ENCODE assay signal across 10 cellular contexts in genomic region chr12:32549675-32550079, GRCh38.
DNase-seq lines count a peak whose midpoint lies in the region; ATAC-seq and TF ChIP-seq lines count a peak whose summit lies in the region.
"Had no signal": no experiment of that assay in that cellular context is flagged by ENCODE, and none has a peak within 500 bp of the region (broad histone marks: within the 10 kb centered on the region; RNA-seq: fewer than 3 reads in every experiment).

No MANE protein-coding gene starts in this region.

- intact Hi-C loops in activated B cell treated with CpG ODN at 0.5 μM for 24 hours (cut with micrococcal nuclease) = loop anchor here (10.0 kb wide), 1 partner anchor 895 kb away; the partner anchor contains the start of gene ETFBKMT
- intact Hi-C loops in head of caudate nucleus (cut with DNase I) = loop anchor here (10.0 kb wide), 1 partner anchor 95 kb away; no protein-coding TSS in a partner anchor

- in situ Hi-C loops in ACHN (cut with HindIII; ENCODE audit: low pct_ligation_motif_present, low pct_unique_long_range_greater_than_20kb, low sequenced_read_pairs) = no loop called here

- H3K4me3 Mint-ChIP-seq in activated B cell treated with CpG ODN at 0.5 μM for 24 hours = no peak overlapping the region
- peak overlapping the region; percentile 54 for H3K4me3 Mint-ChIP-seq in osteocyte (ENCODE audit: unreplicated experiment)

- CTCF ChIA-PET in activated B cell treated with CpG ODN at 0.5 μM for 24 hours (lab: Charles Lee) = interaction anchor here (1.1 kb wide), 1 partner anchor 17 kb away, joined by 3 read pairs; no protein-coding TSS in a partner anchor

- H3K9me3 Mint-ChIP-seq in activated B cell treated with CpG ODN at 0.5 μM for 24 hours = no peaks in the 10 kb centered on the region
- H3K9me3 Mint-ChIP-seq in osteocyte (ENCODE audit: unreplicated experiment) = no peaks in the 10 kb centered on the region

- no peaks in the 10 kb centered on the region for H3K36me3 Mint-ChIP-seq in activated B cell treated with CpG ODN at 0.5 μM for 24 hours (ENCODE audit: low read depth)
- H3K36me3 Mint-ChIP-seq in osteocyte (ENCODE audit: unreplicated experiment) = no peaks in the 10 kb centered on the region

- H3K27ac Mint-ChIP-seq in activated B cell treated with CpG ODN at 0.5 μM for 24 hours (peak overlapping the region; percentile 19), osteocyte (ENCODE audit: unreplicated experiment) (peak overlapping the region; percentile 72)

- TF ChIP-seq CTCF in activated B cell treated with CpG ODN at 0.5 μM for 24 hours (IDR thresholded peaks at IDR 0.05) (no peak), osteocyte (IDR thresholded peaks at IDR 0.05) (no peak)

- H3K4me1 Mint-ChIP-seq in activated B cell treated with CpG ODN at 0.5 μM for 24 hours (peaks cover 47% of the 10 kb centered on the region), osteocyte (ENCODE audit: unreplicated experiment) (peaks cover 41% of the 10 kb centered on the region)

- POLR2A ChIA-PET in activated B cell treated with CpG ODN at 0.5 μM for 24 hours (lab: Charles Lee) = no interaction called here

- peak; percentile 25 for ATAC-seq in activated B cell treated with CpG ODN at 0.5 μM for 24 hours (ENCODE audit: low read depth)

- H3K27me3 Mint-ChIP-seq in activated B cell treated with CpG ODN at 0.5 μM for 24 hours (no peaks in the 10 kb centered on the region), osteocyte (ENCODE audit: unreplicated experiment) (no peaks in the 10 kb centered on the region)

- peak; percentile 75 for DNase-seq in ACHN
- no peak for DNase-seq in activated B cell treated with CpG ODN at 0.5 μM for 24 hours
- peak in 30 of 42 donors; percentile 13 to 75 (median 44) for DNase-seq in head of caudate nucleus
- DNase-seq in osteocyte (ENCODE audit: extremely low spot score, unreplicated experiment) = no peak
- no peak for DNase-seq in cortex of kidney (lab: John Stamatoyannopoulos, UW)
- DNase-seq in NCI-H526 treated with DMSO at 0.1 percent for 48 hours (lab: John Stamatoyannopoulos, UW) = no peak
- no peak for DNase-seq in GF-D8 (lab: John Stamatoyannopoulos, UW)
- no peak for DNase-seq in central memory CD4-positive, alpha-beta T cell
- DNase-seq: activated CD8-positive, alpha-beta memory T cell treated with anti-CD3 and anti-CD28 coated beads for 24 hours; effector CD8-positive, alpha-beta T cell had no signal

Comparison
In these comparisons a context has a peak if more than half of its experiments do, and no peak if none do; other contexts are left out.
1. DNase-seq: peak in ACHN (single experiment) and head of caudate nucleus (30 of 42); none in activated B cell treated with CpG ODN at 0.5 μM for 24 hours (single experiment), osteocyte (single experiment), cortex of kidney (single experiment), NCI-H526 treated with DMSO at 0.1 percent for 48 hours (single experiment), GF-D8 (single experiment) and central memory CD4-positive, alpha-beta T cell (single experiment).